1 cellular context compared by ENCODE assay signal in genomic region chr22:27258773-27259172, GRCh38.
TF ChIP-seq lines count a peak whose summit lies in the region.

No MANE protein-coding gene starts in this region.

TF ChIP-seq in GM23338, 12 proteins besides CTCF, POLR2A, EP300 and RAD21 (continued from another document):
- TF ChIP-seq, protein P1, sequence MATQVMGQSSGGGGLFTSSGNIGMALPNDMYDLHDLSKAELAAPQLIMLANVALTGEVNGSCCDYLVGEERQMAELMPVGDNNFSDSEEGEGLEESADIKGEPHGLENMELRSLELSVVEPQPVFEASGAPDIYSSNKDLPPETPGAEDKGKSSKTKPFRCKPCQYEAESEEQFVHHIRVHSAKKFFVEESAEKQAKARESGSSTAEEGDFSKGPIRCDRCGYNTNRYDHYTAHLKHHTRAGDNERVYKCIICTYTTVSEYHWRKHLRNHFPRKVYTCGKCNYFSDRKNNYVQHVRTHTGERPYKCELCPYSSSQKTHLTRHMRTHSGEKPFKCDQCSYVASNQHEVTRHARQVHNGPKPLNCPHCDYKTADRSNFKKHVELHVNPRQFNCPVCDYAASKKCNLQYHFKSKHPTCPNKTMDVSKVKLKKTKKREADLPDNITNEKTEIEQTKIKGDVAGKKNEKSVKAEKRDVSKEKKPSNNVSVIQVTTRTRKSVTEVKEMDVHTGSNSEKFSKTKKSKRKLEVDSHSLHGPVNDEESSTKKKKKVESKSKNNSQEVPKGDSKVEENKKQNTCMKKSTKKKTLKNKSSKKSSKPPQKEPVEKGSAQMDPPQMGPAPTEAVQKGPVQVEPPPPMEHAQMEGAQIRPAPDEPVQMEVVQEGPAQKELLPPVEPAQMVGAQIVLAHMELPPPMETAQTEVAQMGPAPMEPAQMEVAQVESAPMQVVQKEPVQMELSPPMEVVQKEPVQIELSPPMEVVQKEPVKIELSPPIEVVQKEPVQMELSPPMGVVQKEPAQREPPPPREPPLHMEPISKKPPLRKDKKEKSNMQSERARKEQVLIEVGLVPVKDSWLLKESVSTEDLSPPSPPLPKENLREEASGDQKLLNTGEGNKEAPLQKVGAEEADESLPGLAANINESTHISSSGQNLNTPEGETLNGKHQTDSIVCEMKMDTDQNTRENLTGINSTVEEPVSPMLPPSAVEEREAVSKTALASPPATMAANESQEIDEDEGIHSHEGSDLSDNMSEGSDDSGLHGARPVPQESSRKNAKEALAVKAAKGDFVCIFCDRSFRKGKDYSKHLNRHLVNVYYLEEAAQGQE (IDR thresholded peaks at IDR 0.05; ENCODE audit: unreplicated experiment), result no peak
